Comparison of ENCODE assay signal across 8 cellular contexts in the genomic region with DNA sequence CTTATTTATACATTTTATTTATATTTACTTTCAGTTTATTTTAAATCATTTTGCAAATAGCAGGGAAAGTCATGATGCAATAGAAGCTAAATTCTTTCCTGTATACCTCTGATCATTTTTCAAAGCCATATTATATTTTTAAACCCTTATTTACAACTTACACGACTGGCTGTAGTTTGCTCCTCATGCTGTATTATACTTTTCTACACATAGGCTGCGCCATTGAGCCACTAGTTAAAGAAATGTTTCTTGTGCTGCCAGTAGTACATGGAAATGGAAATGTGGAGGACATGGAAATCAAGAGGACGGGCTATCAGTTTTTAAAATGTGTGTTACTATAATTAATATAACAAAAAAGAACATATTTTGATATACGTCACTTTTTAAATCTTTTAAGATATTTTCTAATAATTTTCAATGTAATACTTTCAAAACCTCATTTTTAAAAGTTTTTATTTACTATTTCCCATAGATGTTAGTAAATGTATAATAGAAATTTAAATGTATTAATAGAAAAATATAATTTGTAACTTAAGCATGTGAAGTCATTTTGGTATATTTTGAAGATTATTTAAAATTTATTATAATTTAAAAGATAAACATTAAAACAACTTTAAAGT.
A peak's percentile ranks its signal among the peaks of the same experiment; 100 is the strongest.
DNase-seq lines count a peak whose midpoint lies in the region; ATAC-seq and TF ChIP-seq lines count a peak whose summit lies in the region.

No MANE protein-coding gene starts in this region.

- H2AK5ac ChIP-seq in neuronal stem cell (ENCODE audit: low read depth, low read length), result no peak overlapping the region

- H2BK12ac ChIP-seq in neuronal stem cell (ENCODE audit: low read length), result no peak overlapping the region

- intact Hi-C loops in A673 (cut with micrococcal nuclease; ENCODE audit: unreplicated experiment), result loop anchor here (2.0 to 10.0 kb wide), 3 partner anchors 819 to 999 kb away; no protein-coding TSS in a partner anchor

- no peak overlapping the region for H2BK120ac ChIP-seq in neuronal stem cell (ENCODE audit: low read depth, low read length)

- CTCF ChIA-PET in A673 (lab: Charles Lee), result no interaction called here
- CTCF ChIA-PET in SK-N-SH (lab: Yijun Ruan, JAX), result interaction anchor here (0.6 to 2.2 kb wide), 22 partner anchors 9 to 823 kb away, joined by 3 to 13 read pairs (median 3); no protein-coding TSS in a partner anchor

- no peaks in the 10 kb centered on the region for H3K36me3 ChIP-seq in A673 (ENCODE audit: insufficient read depth, low read length, poor library complexity, severe bottlenecking)
- H3K36me3 ChIP-seq in GM06990 (ENCODE audit: control insufficient read depth, insufficient read depth, low read length), result no peaks in the 10 kb centered on the region; the same call in 1 of the 2 replicates
- no peaks in the 10 kb centered on the region for H3K36me3 ChIP-seq in SK-N-SH (replicated peaks in 1 of 2; ENCODE audit: control insufficient read depth in 1 of 2, insufficient read depth in 2 of 2, low read length in 1 of 2)
- H3K36me3 ChIP-seq in neuronal stem cell (replicated peaks in 1 of 2; ENCODE audit: control insufficient read depth in 2 of 2, insufficient read depth in 2 of 2, low read length in 2 of 2), result no peaks in the 10 kb centered on the region

- DNase-seq in A673 (ENCODE audit: low spot score) (peak; percentile 79), GM06990 (ENCODE audit: extremely low read depth, insufficient read length) (peak; percentile 5), NCI-H1092 treated with DMSO at 0.1 percent for 48 hours (lab: John Stamatoyannopoulos, UW) (peak; percentile 63), SK-N-SH (peak; percentile 60), fibroblast of gingiva (ENCODE audit: low read depth) (peak; percentile 67), neuronal stem cell (ENCODE audit: low spot score) (peak; percentile 58)
- no peak for DNase-seq in activated CD4-positive, CD25-positive, alpha-beta regulatory T cell (lab: John Stamatoyannopoulos, UW)

- H3K27me3 ChIP-seq in A673 (replicated peaks; ENCODE audit: insufficient read depth, low read depth, low read length, poor library complexity), result no peaks in the 10 kb centered on the region
- H3K27me3 ChIP-seq in GM06990 (replicated peaks; ENCODE audit: control insufficient read depth, insufficient read depth, low read length), result no peaks in the 10 kb centered on the region
- no peaks in the 10 kb centered on the region for H3K27me3 ChIP-seq in SK-N-SH (ENCODE audit: insufficient read depth)
- no peaks in the 10 kb centered on the region for H3K27me3 ChIP-seq in neuronal stem cell (ENCODE audit: control insufficient read depth in 3 of 3, insufficient read depth in 3 of 3, low read depth in 1 of 3, low read length in 3 of 3)

- TF ChIP-seq CTCF in A673 (conservative IDR thresholded peaks at IDR 0.05; ENCODE audit: low read depth, low read length) (peak; percentile 78), GM06990 (IDR thresholded peaks at IDR 0.05; ENCODE audit: insufficient read depth, low read length, poor library complexity, severe bottlenecking) (peak; percentile 48), SK-N-SH (IDR thresholded peaks at IDR 0.05) (peak; percentile 78)

- peak; percentile 96 for TF ChIP-seq RAD21 in SK-N-SH (IDR thresholded peaks at IDR 0.05; ENCODE audit: low read length)

- no peak overlapping the region for H3K4me2 ChIP-seq in SK-N-SH
- H3K4me2 ChIP-seq in neuronal stem cell (ENCODE audit: insufficient read depth, low read length, poor library complexity, severe bottlenecking), result no peak overlapping the region

- H3K27ac ChIP-seq in A673 (ENCODE audit: low read depth, low read length, poor library complexity, severe bottlenecking) (no peak overlapping the region), SK-N-SH (ENCODE audit: low read depth in 2 of 2, low read length in 1 of 2) (no peak overlapping the region), neuronal stem cell (replicated peaks; ENCODE audit: low read length) (no peak overlapping the region)

- H3F3A ChIP-seq in SK-N-SH (replicated peaks; ENCODE audit: insufficient read depth), result no peaks in the 10 kb centered on the region

- no peak overlapping the region for H2BK15ac ChIP-seq in neuronal stem cell (ENCODE audit: low read length)

- H3K79me2 ChIP-seq in SK-N-SH (ENCODE audit: insufficient read depth), result no peaks in the 10 kb centered on the region

- no peaks in the 10 kb centered on the region for H3K79me1 ChIP-seq in neuronal stem cell (ENCODE audit: low read depth, low read length)

- no peak overlapping the region for H3K18ac ChIP-seq in neuronal stem cell (ENCODE audit: low read length)

- BruUV-seq in A673 (replicated peaks; lab: Mats Ljungman, UMichigan), result no TSS peak

- no peak overlapping the region for H4K8ac ChIP-seq in neuronal stem cell (ENCODE audit: low read depth, low read length)

- no peak for ATAC-seq in HG03439 (IDR thresholded peaks at IDR 0.05; ENCODE audit: unreplicated experiment)

- no peak overlapping the region for H4K91ac ChIP-seq in neuronal stem cell (ENCODE audit: low read depth, low read length, poor library complexity)

- 32% methylated on average over 4 of the region's 4 CpGs for WGBS in SK-N-SH (ENCODE audit: low lambda C conversion rate)
- no CpG with 5 or more reads among the region's 4 CpGs for WGBS in neuronal stem cell (ENCODE audit: extremely low coverage in 2 of 2, insufficient read length in 2 of 2, insufficient replicate concordance in 1 of 2), 2 donors

- no peaks in the 10 kb centered on the region for H4K20me1 ChIP-seq in SK-N-SH (ENCODE audit: insufficient read depth)

- no peak overlapping the region for H2BK5ac ChIP-seq in neuronal stem cell (ENCODE audit: low read length)

- H2AFZ ChIP-seq in SK-N-SH (ENCODE audit: low read depth) (no peak overlapping the region; the same call in 1 of the 2 replicates), neuronal stem cell (ENCODE audit: low read length) (no peak overlapping the region)

- no peak overlapping the region for H3K9ac ChIP-seq in SK-N-SH
- no peak overlapping the region for H3K9ac ChIP-seq in neuronal stem cell (ENCODE audit: low read depth, low read length, poor library complexity)

- no peaks in the 10 kb centered on the region for H3K9me2 ChIP-seq in SK-N-SH

- H3K4ac ChIP-seq in neuronal stem cell (ENCODE audit: low read length), result no peak overlapping the region

- H3K4me1 ChIP-seq in A673 (ENCODE audit: insufficient read depth, low read length, poor library complexity, severe bottlenecking) (no peaks in the 10 kb centered on the region), SK-N-SH (ENCODE audit: control insufficient read depth in 1 of 2, insufficient read depth in 2 of 2, low read depth in 1 of 2, low read length in 1 of 2) (no peaks in the 10 kb centered on the region; a peak in 1 of 4 replicates), neuronal stem cell (ENCODE audit: control insufficient read depth in 2 of 2, insufficient read depth in 1 of 2, low read depth in 1 of 2, low read length in 2 of 2) (peaks cover 5 to 6% of the 10 kb centered on the region in 2 donors)

- H3K14ac ChIP-seq in neuronal stem cell (ENCODE audit: low read length), result no peak overlapping the region

- no peak overlapping the region for H3K23ac ChIP-seq in neuronal stem cell (ENCODE audit: low read depth, low read length, poor library complexity)

- POLR2A ChIA-PET in A673 (lab: Charles Lee; ENCODE audit: low non-redundant PET) (no interaction called here), SK-N-SH (lab: Yijun Ruan, JAX) (no interaction called here)

- no peak for TF ChIP-seq EP300 in SK-N-SH (IDR thresholded peaks at IDR 0.05; ENCODE audit: borderline replicate concordance in 1 of 2, low read depth in 1 of 2, low read length in 1 of 2)

- H3K4me3 ChIP-seq in A673 (ENCODE audit: low read depth, low read length, poor library complexity, severe bottlenecking) (no peak overlapping the region), GM06990 (replicated peaks; ENCODE audit: low read depth, low read length) (no peak overlapping the region), SK-N-SH (ENCODE audit: low read depth in 2 of 2, low read length in 1 of 2) (no peak overlapping the region; a peak in 1 of 4 replicates), neuronal stem cell (ENCODE audit: low read length in 2 of 2) (no peak overlapping the region)

- H3K9me3 ChIP-seq in A673 (ENCODE audit: low read depth, low read length, poor library complexity, severe bottlenecking) (no peaks in the 10 kb centered on the region), SK-N-SH (no peaks in the 10 kb centered on the region), neuronal stem cell (replicated peaks in 1 of 2; ENCODE audit: control insufficient read depth in 2 of 2, insufficient read depth in 1 of 2, low read depth in 1 of 2, low read length in 2 of 2) (no peaks in the 10 kb centered on the region)

TF ChIP-seq in SK-N-SH, 30 proteins besides CTCF, POLR2A, EP300 and RAD21 (continues in another document):
- TF ChIP-seq JUND (IDR thresholded peaks at IDR 0.05), result no peak
- TF ChIP-seq FOXJ3 (CRISPR knock-in tag; IDR thresholded peaks at IDR 0.05), result no peak
- TF ChIP-seq TEAD4 (IDR thresholded peaks at IDR 0.05; ENCODE audit: borderline replicate concordance, insufficient read depth), result no peak
- TF ChIP-seq RFX5 (IDR thresholded peaks at IDR 0.05; ENCODE audit: low read length), result 0 out of 2 replicates have a peak, but pooled peaks have one; percentile 21
- TF ChIP-seq SMC3 (IDR thresholded peaks at IDR 0.05; ENCODE audit: low read depth, low read length), result peak; percentile 79
- TF ChIP-seq, protein P1, sequence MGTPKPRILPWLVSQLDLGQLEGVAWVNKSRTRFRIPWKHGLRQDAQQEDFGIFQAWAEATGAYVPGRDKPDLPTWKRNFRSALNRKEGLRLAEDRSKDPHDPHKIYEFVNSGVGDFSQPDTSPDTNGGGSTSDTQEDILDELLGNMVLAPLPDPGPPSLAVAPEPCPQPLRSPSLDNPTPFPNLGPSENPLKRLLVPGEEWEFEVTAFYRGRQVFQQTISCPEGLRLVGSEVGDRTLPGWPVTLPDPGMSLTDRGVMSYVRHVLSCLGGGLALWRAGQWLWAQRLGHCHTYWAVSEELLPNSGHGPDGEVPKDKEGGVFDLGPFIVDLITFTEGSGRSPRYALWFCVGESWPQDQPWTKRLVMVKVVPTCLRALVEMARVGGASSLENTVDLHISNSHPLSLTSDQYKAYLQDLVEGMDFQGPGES (IDR thresholded peaks at IDR 0.05; ENCODE audit: low read depth, low read length), result no peak
- no peak for TF ChIP-seq MEF2A (IDR thresholded peaks at IDR 0.05; ENCODE audit: borderline replicate concordance, low read depth)
- no peak for TF ChIP-seq RXRA (IDR thresholded peaks at IDR 0.05; ENCODE audit: borderline replicate concordance, low read depth)
- no peak for TF ChIP-seq FOSL2 (IDR thresholded peaks at IDR 0.05; ENCODE audit: borderline replicate concordance, low read depth)

Comparison
In these comparisons a context has a peak if more than half of its experiments do, and no peak if none do; other contexts are left out.
1. DNase-seq: peak in A673 (single experiment), GM06990 (single experiment), NCI-H1092 treated with DMSO at 0.1 percent for 48 hours (single experiment), SK-N-SH (single experiment), fibroblast of gingiva (single experiment) and neuronal stem cell (single experiment); none in activated CD4-positive, CD25-positive, alpha-beta regulatory T cell (0 of 4).
2. Peak in every context shown above with its lines, with median percentiles within 50 percentile points of each other: CTCF ChIP-seq.